In the genomic region with DNA sequence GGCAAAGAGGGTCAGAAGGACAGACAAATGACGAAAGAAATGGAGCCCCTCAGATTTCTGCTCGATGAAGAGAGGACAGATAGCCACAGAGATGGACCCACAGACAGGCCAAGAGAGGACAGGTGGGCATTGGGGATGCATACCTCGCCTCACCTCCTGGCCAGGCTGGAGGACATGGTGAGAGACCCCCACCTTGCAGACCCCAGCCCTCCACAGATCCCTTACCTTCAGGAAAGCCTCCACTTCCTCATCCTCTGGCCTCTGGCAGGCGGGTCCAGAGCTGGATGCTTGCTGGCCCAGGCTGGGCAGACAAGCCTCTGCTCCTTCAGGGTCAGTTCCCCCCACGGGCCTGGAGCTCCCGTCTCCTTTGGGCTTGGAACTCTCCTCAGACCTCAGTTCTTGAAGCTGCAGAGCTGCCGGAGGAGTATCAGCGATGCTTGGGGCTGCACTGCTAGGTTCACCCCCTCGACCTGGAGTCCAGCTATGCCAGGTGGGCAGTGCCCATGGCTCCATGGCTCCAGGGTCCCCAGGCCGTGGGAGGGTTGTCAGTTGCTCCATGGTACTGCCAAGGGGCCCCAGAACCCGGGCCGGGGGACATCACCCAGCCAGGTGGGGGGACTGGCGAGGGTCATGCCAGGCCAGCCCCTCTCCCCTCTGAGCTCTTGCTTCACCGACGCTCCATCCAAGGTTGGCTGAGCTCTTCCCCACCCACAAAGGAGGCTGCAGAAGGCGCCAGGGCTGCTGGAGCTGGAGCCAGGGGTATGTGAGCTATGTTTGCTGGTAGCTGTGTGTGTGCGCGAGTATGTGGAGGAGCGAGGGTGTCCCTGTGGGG, we compare ENCODE assay signal across 9 cellular contexts. TPM values are rescaled to one million over a fixed set of nuclear protein-coding genes. Genes with fewer than 3 reads are reported as not detected.
DNase-seq lines count a peak whose midpoint lies in the region; ATAC-seq and TF ChIP-seq lines count a peak whose summit lies in the region.
"Had no signal": no experiment of that assay in that cellular context is flagged by ENCODE, and none has a peak within 500 bp of the region (broad histone marks: within the 10 kb centered on the region; RNA-seq: fewer than 3 reads in every experiment).

No MANE protein-coding gene starts in this region.

- H3K9ac ChIP-seq in neural progenitor cell = no peak overlapping the region

- H3K9me3 ChIP-seq in KOPT-K1 (ENCODE audit: insufficient read depth, low read length, poor library complexity, severe bottlenecking) (peaks cover 17% of the 10 kb centered on the region), neural progenitor cell (ENCODE audit: low read depth) (no peaks in the 10 kb centered on the region)

- TF ChIP-seq CTCF in GM06990 (IDR thresholded peaks at IDR 0.05; ENCODE audit: insufficient read depth, low read length, poor library complexity, severe bottlenecking) (no peak), neural progenitor cell (IDR thresholded peaks at IDR 0.05) (no peak)

- peaks cover 20% of the 10 kb centered on the region for H3F3A ChIP-seq in neural progenitor cell (ENCODE audit: low read depth)

- no peaks in the 10 kb centered on the region for H4K20me1 ChIP-seq in neural progenitor cell (ENCODE audit: low read depth)

- H3K79me2 ChIP-seq in neural progenitor cell (ENCODE audit: low read depth) = no peaks in the 10 kb centered on the region

- no peaks in the 10 kb centered on the region for H3K9me3 Mint-ChIP-seq in activated naive CD8-positive, alpha-beta T cell (ENCODE audit: low read depth)
- H3K9me3 Mint-ChIP-seq in neural progenitor cell = no peaks in the 10 kb centered on the region

- peaks cover 14% of the 10 kb centered on the region for H3K36me3 ChIP-seq in GM06990 (ENCODE audit: control insufficient read depth, insufficient read depth, low read length)
- H3K36me3 ChIP-seq in KOPT-K1 (ENCODE audit: insufficient read depth, low read length) = peaks cover 32% of the 10 kb centered on the region
- no peaks in the 10 kb centered on the region for H3K36me3 ChIP-seq in neural progenitor cell

- H3K27ac ChIP-seq in KOPT-K1 (ENCODE audit: low read depth, low read length, poor library complexity, severe bottlenecking) (peak overlapping the region; percentile 99), neural progenitor cell (no peak overlapping the region)

- H3K36me3 Mint-ChIP-seq in activated naive CD8-positive, alpha-beta T cell = peaks cover 12% of the 10 kb centered on the region
- no peaks in the 10 kb centered on the region for H3K36me3 Mint-ChIP-seq in neural progenitor cell

- H3K4me3 ChIP-seq in GM06990 (replicated peaks; ENCODE audit: low read depth, low read length) (peak overlapping the region; percentile 55), neural progenitor cell (no peak overlapping the region)

- H3K4me3 Mint-ChIP-seq in activated naive CD8-positive, alpha-beta T cell = peak overlapping the region; percentile 99
- peak overlapping the region; percentile 84 for H3K4me3 Mint-ChIP-seq in neural progenitor cell

- peaks cover 41% of the 10 kb centered on the region for H3K4me1 Mint-ChIP-seq in activated naive CD8-positive, alpha-beta T cell (ENCODE audit: low read depth)
- H3K4me1 Mint-ChIP-seq in neural progenitor cell = peaks cover 61% of the 10 kb centered on the region

- peaks cover 38% of the 10 kb centered on the region for H3K4me1 ChIP-seq in neural progenitor cell

- no peaks in the 10 kb centered on the region for H3K27me3 Mint-ChIP-seq in activated naive CD8-positive, alpha-beta T cell
- H3K27me3 Mint-ChIP-seq in neural progenitor cell (ENCODE audit: insufficient read depth, low read depth) = peaks cover 5% of the 10 kb centered on the region

- no peak for ATAC-seq in GM19395 (IDR thresholded peaks at IDR 0.05; ENCODE audit: unreplicated experiment)
- no peak for ATAC-seq in GM18498 (IDR thresholded peaks at IDR 0.05; ENCODE audit: unreplicated experiment)

- no peak overlapping the region for H2AFZ ChIP-seq in neural progenitor cell (replicated peaks)

- peak; percentile 88 for DNase-seq in GM06990 (ENCODE audit: extremely low read depth, insufficient read length)
- DNase-seq in neural progenitor cell (ENCODE audit: low spot score) = no peak
- DNase-seq in ureter (ENCODE audit: low spot score) = no peak
- DNase-seq: mesendoderm, NCI-H510A treated with DMSO at 0.1 percent for 48 hours had no signal

- no peak overlapping the region for H3K4me2 ChIP-seq in neural progenitor cell

- peak overlapping the region; percentile 87 for H3K27ac Mint-ChIP-seq in activated naive CD8-positive, alpha-beta T cell
- peak overlapping the region; percentile 91 for H3K27ac Mint-ChIP-seq in neural progenitor cell

- H3K27me3 ChIP-seq in GM06990 (replicated peaks; ENCODE audit: control insufficient read depth, insufficient read depth, low read length) (no peaks in the 10 kb centered on the region), neural progenitor cell (no peaks in the 10 kb centered on the region)

RNA-seq across cellular contexts. Expression of gene TSPOAP1, which starts 1.0 kb away (rescaled TPM):
- total RNA-seq in neural progenitor cell (ENCODE audit: low replicate concordance) (13.8 and 48.7 TPM in 2 replicates), ureter (21.0 TPM)

RNA-seq across cellular contexts. Expression of gene SUPT4H1, which starts 24.4 kb away (rescaled TPM):
- total RNA-seq in neural progenitor cell (ENCODE audit: low replicate concordance) = 60.2 and 103 TPM in 2 replicates
- total RNA-seq in ureter = 55.2 TPM

RNA-seq across cellular contexts. Expression of gene MPO, which starts 46.8 kb away (rescaled TPM):
- total RNA-seq in neural progenitor cell (ENCODE audit: low replicate concordance) (not detected in 2 replicates), ureter (0.23 TPM)
